ENCODE assay signal across 15 cellular contexts in genomic region chr3:159785276-159785675, GRCh38. TPM values are rescaled to one million over a fixed set of nuclear protein-coding genes. Genes with fewer than 3 reads are reported as not detected.
DNase-seq lines count a peak whose midpoint lies in the region; ATAC-seq and TF ChIP-seq lines count a peak whose summit lies in the region.
"Had no signal": no experiment of that assay in that cellular context is flagged by ENCODE, and none has a peak within 500 bp of the region (broad histone marks: within the 10 kb centered on the region; RNA-seq: fewer than 3 reads in every experiment).

No MANE protein-coding gene starts in this region.

- H3K4me3 ChIP-seq in fibroblast of the aortic adventitia (ENCODE audit: low read depth, low read length) (no peak overlapping the region), tibial artery (no peak overlapping the region)

- peaks cover 5 to 99% (median 56%) of the 10 kb centered on the region in 4 donors for H3K4me1 ChIP-seq in tibial artery

- no peak for ATAC-seq in HG03439 (IDR thresholded peaks at IDR 0.05; ENCODE audit: unreplicated experiment)
- ATAC-seq: activated T-cell treated with anti-CD3 and anti-CD28 coated beads, Interleukin-2, amount 50 U/mL, for 4 hours; esophagus mucosa; natural killer cell had no signal

- H3K27ac ChIP-seq in tibial artery, result peak overlapping the region; percentile 57 to 92

- TF ChIP-seq CTCF in fibroblast of the aortic adventitia (IDR thresholded peaks at IDR 0.05; ENCODE audit: insufficient read depth, low read length), result no peak
- TF ChIP-seq CTCF in tibial artery (IDR thresholded peaks at IDR 0.05), result no peak
- no peak for TF ChIP-seq CTCF in GM13976 (IDR thresholded peaks at IDR 0.05; ENCODE audit: borderline replicate concordance, control extremely low read depth, extremely low read depth, insufficient read depth, missing control alignments)

- H3K9me3 ChIP-seq in tibial artery, result no peaks in the 10 kb centered on the region

- H3K27me3 ChIP-seq in tibial artery, result no peaks in the 10 kb centered on the region

- intact Hi-C loops in tibial artery (cut with DNase I; ENCODE audit: low total_unique reads), result no loop called here

- no peaks in the 10 kb centered on the region for H3K36me3 ChIP-seq in tibial artery

- in situ Hi-C loops in GM13976 (cut with MboI; ENCODE audit: low sequenced_read_pairs, unreplicated experiment), result no loop called here

- DNase-seq in NCI-H2107 treated with DMSO at 0.1 percent for 48 hours (lab: John Stamatoyannopoulos, UW; ENCODE audit: unreplicated experiment) (peak; percentile 94), NCI-H2107 (lab: John Stamatoyannopoulos, UW) (no peak), SHP77 treated with DMSO at 0.1 percent for 48 hours (lab: John Stamatoyannopoulos, UW) (peak; percentile 61), fibroblast of the aortic adventitia (ENCODE audit: low read depth) (peak; percentile 59), tibial artery (no peak), GM13976 (ENCODE audit: low spot score) (no peak), activated gamma-delta T cell treated with Interleukin-2 at 50 U/mL for 16 hours (no peak)
- DNase-seq: ACHN; activated CD4-positive, CD25-positive, alpha-beta regulatory T cell; activated T-cell treated with anti-CD3 and anti-CD28 coated beads, Interleukin-2, amount 50 U/mL, for 4 hours; DMS 273 treated with DMSO at 0.1 percent for 48 hours; natural killer cell; NCI-H774 had no signal

RNA-seq across cellular contexts. Expression of gene SCHIP1, which starts 54.4 kb away (rescaled TPM):
- total RNA-seq in fibroblast of the aortic adventitia (ENCODE audit: low replicate concordance), result 2.3 and 5.6 TPM in 2 replicates
- total RNA-seq: activated T-cell treated with anti-CD3 and anti-CD28 coated beads, Interleukin-2, amount 50 U/mL, for 4 hours; natural killer cell had no signal

Comparison
In these comparisons a context has a peak if more than half of its experiments do, and no peak if none do; other contexts are left out.
1. DNase-seq: peak in NCI-H2107 treated with DMSO at 0.1 percent for 48 hours (single experiment), SHP77 treated with DMSO at 0.1 percent for 48 hours (single experiment) and fibroblast of the aortic adventitia (single experiment); none in NCI-H2107 (single experiment), tibial artery (0 of 2), GM13976 (single experiment) and activated gamma-delta T cell treated with Interleukin-2 at 50 U/mL for 16 hours (single experiment).